ENCODE assay signal across 14 cellular contexts in the genomic region with DNA sequence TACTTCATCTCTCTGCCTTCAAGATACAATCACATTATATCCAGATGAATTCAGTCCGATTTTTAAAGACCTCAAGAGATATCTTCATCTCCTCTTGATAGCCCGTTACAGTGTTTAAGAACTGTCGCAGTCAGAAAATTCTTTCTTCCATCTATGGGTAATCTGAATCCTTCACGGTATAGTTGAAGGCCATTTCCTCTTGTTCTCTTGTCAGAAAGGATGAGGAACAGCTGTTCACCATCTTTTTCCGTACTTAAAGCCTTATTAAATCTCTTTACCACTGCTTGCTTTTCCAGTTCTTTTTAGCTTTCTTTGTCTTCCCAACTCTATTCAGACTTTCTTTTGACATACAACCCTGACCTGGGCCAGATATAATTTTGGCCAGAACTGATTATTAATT.
"Had no signal": no experiment of that assay in that cellular context is flagged by ENCODE, and none has a peak within 500 bp of the region (broad histone marks: within the 10 kb centered on the region; RNA-seq: fewer than 3 reads in every experiment).

No MANE protein-coding gene starts in this region.

- H3K9me3 ChIP-seq: heart left ventricle, left ventricle myocardium inferior, thyroid gland had no signal

- H3K27ac ChIP-seq: foreskin keratinocyte, heart left ventricle, left ventricle myocardium inferior, skin epidermis, thyroid gland had no signal

- DNase-seq: activated CD4-positive, alpha-beta T cell treated with anti-CD3 and anti-CD28 coated beads, Interleukin-2, amount 50 U/mL, for 4 hours; activated CD4-positive, CD25-positive, alpha-beta regulatory T cell treated with anti-CD3 and anti-CD28 coated beads, Interleukin-2, amount 50 U/mL, for 72 hours; activated T-cell treated with anti-CD3 and anti-CD28 coated beads, Interleukin-2, amount 50 U/mL, for 1 hour; amniotic stem cell; cerebellar nuclear complex; effector memory CD8-positive, alpha-beta T cell; foreskin keratinocyte; heart left ventricle; left ventricle myocardium inferior; retina; thyroid gland had no signal

- FAIRE-seq: urothelium cell line had no signal

- H3K36me3 ChIP-seq: heart left ventricle, thyroid gland had no signal

- H3K4me1 ChIP-seq: foreskin keratinocyte, heart left ventricle, left ventricle myocardium inferior, thyroid gland had no signal

- H3K4me3 ChIP-seq: heart left ventricle, left ventricle myocardium inferior, skin epidermis, thyroid gland had no signal

- ATAC-seq: effector memory CD8-positive, alpha-beta T cell; foreskin keratinocyte; heart left ventricle; stimulated activated effector memory CD8-positive, alpha-beta T cell treated with anti-CD3 and anti-CD28 coated beads, Interleukin-12 subunit alpha, Interleukin-12 subunit beta, amount 100 ng/mL, for 72 hours had no signal

- H3K27me3 ChIP-seq: foreskin keratinocyte, heart left ventricle, thyroid gland had no signal
